Comparison of ENCODE assay signal across 26 cellular contexts in the genomic region with DNA sequence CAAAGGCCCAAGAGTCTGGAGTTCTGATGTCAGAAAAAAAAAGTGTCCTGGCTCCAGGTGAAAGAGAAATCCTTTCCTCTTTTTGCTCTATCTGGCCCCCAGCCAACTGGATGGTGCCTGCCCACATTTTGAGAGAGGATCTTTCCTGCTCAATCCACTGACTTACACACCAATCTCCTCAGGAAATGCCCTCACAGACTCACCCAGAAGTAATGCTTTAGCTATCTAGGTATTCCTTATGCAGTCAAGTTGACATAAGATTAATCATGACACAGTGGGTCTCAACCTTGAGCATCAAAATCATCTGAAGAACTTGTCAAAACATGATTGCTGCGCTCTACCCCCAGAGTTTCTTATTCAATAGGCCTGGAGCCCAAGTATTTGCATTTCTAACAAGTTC. TPM values are rescaled to one million over a fixed set of nuclear protein-coding genes. Genes with fewer than 3 reads are reported as not detected.
"Had no signal": no experiment of that assay in that cellular context is flagged by ENCODE, and none has a peak within 500 bp of the region (broad histone marks: within the 10 kb centered on the region; RNA-seq: fewer than 3 reads in every experiment).

No MANE protein-coding gene starts in this region.

- H3K27me3 Mint-ChIP-seq: stimulated activated naive B cell treated with anti-CD40 and anti-IgM and Interleukin-4, amounts not matched to agents 10 μg/mL and 1 μg/mL and 100 μg/mL, for 72 hours; stimulated activated naive CD8-positive, alpha-beta T cell treated with anti-CD3 and anti-CD28 coated beads, Interleukin-15, amount 100 ng/mL, for 72 hours had no signal

- ATAC-seq: gastroesophageal sphincter; left colon; mucosa of descending colon; naive thymus-derived CD8-positive, alpha-beta T cell; psoas muscle; sciatic nerve; stimulated activated naive B cell treated with anti-CD40 and anti-IgM and Interleukin-4, amounts not matched to agents 10 μg/mL and 1 μg/mL and 100 μg/mL, for 72 hours; stimulated activated naive CD8-positive, alpha-beta T cell treated with anti-CD3 and anti-CD28 coated beads, Interleukin-15, amount 100 ng/mL, for 72 hours had no signal

- H3K4me3 Mint-ChIP-seq: immature natural killer cell; naive thymus-derived CD8-positive, alpha-beta T cell; stimulated activated naive B cell treated with anti-CD40 and anti-IgM and Interleukin-4, amounts not matched to agents 10 μg/mL and 1 μg/mL and 100 μg/mL, for 72 hours; stimulated activated naive CD8-positive, alpha-beta T cell treated with anti-CD3 and anti-CD28 coated beads, Interleukin-15, amount 100 ng/mL, for 72 hours had no signal

- H3K27ac Mint-ChIP-seq: naive thymus-derived CD8-positive, alpha-beta T cell; stimulated activated naive B cell treated with anti-CD40 and anti-IgM and Interleukin-4, amounts not matched to agents 10 μg/mL and 1 μg/mL and 100 μg/mL, for 72 hours had no signal

- H3K4me1 Mint-ChIP-seq: immature natural killer cell; naive thymus-derived CD8-positive, alpha-beta T cell; stimulated activated naive B cell treated with anti-CD40 and anti-IgM and Interleukin-4, amounts not matched to agents 10 μg/mL and 1 μg/mL and 100 μg/mL, for 72 hours; stimulated activated naive CD8-positive, alpha-beta T cell treated with anti-CD3 and anti-CD28 coated beads, Interleukin-15, amount 100 ng/mL, for 72 hours had no signal

- H3K36me3 Mint-ChIP-seq: immature natural killer cell; naive thymus-derived CD8-positive, alpha-beta T cell; stimulated activated naive B cell treated with anti-CD40 and anti-IgM and Interleukin-4, amounts not matched to agents 10 μg/mL and 1 μg/mL and 100 μg/mL, for 72 hours had no signal

- DNase-seq: cortex of kidney; dorsolateral prefrontal cortex; effector CD8-positive, alpha-beta T cell; glutamatergic neuron; immature natural killer cell; kidney; left colon; mucosa of descending colon; naive thymus-derived CD8-positive, alpha-beta T cell; psoas muscle; stimulated activated CD4-positive, alpha-beta T cell treated with anti-CD3 and anti-CD28 coated beads, Interleukin-2, amount 100 ng/mL, for 24 hours; stimulated activated CD4-positive, alpha-beta T cell treated with anti-CD3 and anti-CD28 coated beads, Interleukin-4, amount 100 ng/mL, for 4 hours; stimulated activated naive B cell treated with anti-CD40 and anti-IgM and Interleukin-4, amounts not matched to agents 10 μg/mL and 1 μg/mL and 100 μg/mL, for 72 hours; stimulated activated naive CD8-positive, alpha-beta T cell treated with anti-CD3 and anti-CD28 coated beads, Interleukin-15, amount 100 ng/mL, for 72 hours; transverse colon had no signal

- H3K27ac ChIP-seq: dorsolateral prefrontal cortex, esophagus muscularis mucosa, gastroesophageal sphincter, neutrophil, psoas muscle, thoracic aorta, transverse colon had no signal

RNA-seq across cellular contexts. Expression of a gene that starts 31.2 kb away (rescaled TPM):
- total RNA-seq: dorsolateral prefrontal cortex; esophagus muscularis mucosa; fibroblast of villous mesenchyme; gastroesophageal sphincter; kidney; left colon; liver; lung microvascular endothelial cell; mucosa of descending colon; naive thymus-derived CD8-positive, alpha-beta T cell; osteoblast; sciatic nerve; subcutaneous adipose tissue; thoracic aorta; ureter had no signal
